14 cellular contexts compared by ENCODE assay signal in genomic region chr14:105465209-105466031, GRCh38. TPM values are rescaled to one million over a fixed set of nuclear protein-coding genes. Genes with fewer than 3 reads are reported as not detected.
A peak's percentile ranks its signal among the peaks of the same experiment; 100 is the strongest.
DNase-seq lines count a peak whose midpoint lies in the region; ATAC-seq, FAIRE-seq and TF ChIP-seq lines count a peak whose summit lies in the region.
"Had no signal": no experiment of that assay in that cellular context is flagged by ENCODE, and none has a peak within 500 bp of the region (broad histone marks: within the 10 kb centered on the region; RNA-seq: fewer than 3 reads in every experiment).

No MANE protein-coding gene starts in this region.

- H3K4me3 ChIP-seq in A673 (ENCODE audit: low read depth, low read length, poor library complexity, severe bottlenecking), result no peak overlapping the region
- H3K4me3 ChIP-seq in SJCRH30, result no peak overlapping the region
- H3K4me3 ChIP-seq in left ventricle myocardium inferior, result peak overlapping the region; percentile 92
- H3K4me3 ChIP-seq in testis, result no peak overlapping the region
- H3K4me3 ChIP-seq: adrenal gland had no signal

- in situ Hi-C loops in GM13977 (cut with MboI; ENCODE audit: low pct_unique_long_range_greater_than_20kb, low sequenced_read_pairs, unreplicated experiment), result no loop called here

- peak overlapping the region; percentile 22 for H3K27ac ChIP-seq in A673 (ENCODE audit: low read depth, low read length, poor library complexity, severe bottlenecking)
- peak overlapping the region; percentile 59 for H3K27ac ChIP-seq in SJCRH30
- peak overlapping the region; percentile 100 for H3K27ac ChIP-seq in left ventricle myocardium inferior (replicated peaks)
- no peak overlapping the region for H3K27ac ChIP-seq in testis
- H3K27ac ChIP-seq: adrenal gland, WERI-Rb-1 had no signal

- peak; percentile 85 for DNase-seq in A673 (ENCODE audit: low spot score)
- peak; percentile 46 for DNase-seq in HT-29 (ENCODE audit: low spot score)
- peak; percentile 86 to 90 for DNase-seq in SJCRH30
- DNase-seq in left ventricle myocardium inferior, result peak; percentile 71
- no peak for DNase-seq in GM13977 (ENCODE audit: low spot score)
- DNase-seq in GM19239 (ENCODE audit: insufficient read length, low spot score), result no peak
- no peak for DNase-seq in testis
- DNase-seq: activated T-cell treated with anti-CD3 and anti-CD28 coated beads for 4 hours; adrenal gland; effector memory CD4-positive, alpha-beta T cell; Karpas-422; NCI-H226; WERI-Rb-1 had no signal

- no peaks in the 10 kb centered on the region for H3K27me3 ChIP-seq in A673 (replicated peaks; ENCODE audit: insufficient read depth, low read depth, low read length, poor library complexity)
- no peaks in the 10 kb centered on the region for H3K27me3 ChIP-seq in SJCRH30
- no peaks in the 10 kb centered on the region for H3K27me3 ChIP-seq in left ventricle myocardium inferior (ENCODE audit: low read depth)
- no peaks in the 10 kb centered on the region for H3K27me3 ChIP-seq in testis
- H3K27me3 ChIP-seq: adrenal gland had no signal

- no peak for FAIRE-seq in GM19239 (lab: Jason Lieb, UNC)

- CTCF ChIA-PET in A673 (lab: Charles Lee), result no interaction called here

- TF ChIP-seq POLR2A in testis (IDR thresholded peaks at IDR 0.05), result no peak

- intact Hi-C loops in A673 (cut with micrococcal nuclease; ENCODE audit: unreplicated experiment) (no loop called here), left ventricle myocardium inferior (cut with micrococcal nuclease) (no loop called here), testis (cut with DNase I; ENCODE audit: low total_unique reads) (no loop called here)

- BruUV-seq in A673 (replicated peaks; lab: Mats Ljungman, UMichigan), result no TSS peak

- H3K9me3 ChIP-seq in A673 (ENCODE audit: low read depth, low read length, poor library complexity, severe bottlenecking) (no peaks in the 10 kb centered on the region), SJCRH30 (replicated peaks) (no peaks in the 10 kb centered on the region), left ventricle myocardium inferior (replicated peaks) (no peaks in the 10 kb centered on the region), testis (no peaks in the 10 kb centered on the region)
- H3K9me3 ChIP-seq: adrenal gland had no signal

- no peak for ATAC-seq in GM21528 (IDR thresholded peaks at IDR 0.05; ENCODE audit: low FRiP score, unreplicated experiment)

- peaks cover 26% of the 10 kb centered on the region for H3K4me1 ChIP-seq in A673 (ENCODE audit: insufficient read depth, low read length, poor library complexity, severe bottlenecking)
- peaks cover 18% of the 10 kb centered on the region for H3K4me1 ChIP-seq in SJCRH30
- H3K4me1 ChIP-seq in left ventricle myocardium inferior, result peaks cover 68% of the 10 kb centered on the region
- peaks cover 8% of the 10 kb centered on the region for H3K4me1 ChIP-seq in testis

- WGBS in testis, 2 donors, result 81 to 83% methylated on average over 11 to 20 of the region's 20 CpGs

- TF ChIP-seq CTCF in A673 (conservative IDR thresholded peaks at IDR 0.05; ENCODE audit: low read depth, low read length) (no peak), left ventricle myocardium inferior (IDR thresholded peaks at IDR 0.05; ENCODE audit: borderline replicate concordance) (no peak), GM13977 (IDR thresholded peaks at IDR 0.05; ENCODE audit: extremely low read depth, insufficient read depth, missing control alignments) (no peak), testis (IDR thresholded peaks at IDR 0.05) (no peak)

- H3K36me3 ChIP-seq in A673 (ENCODE audit: insufficient read depth, low read length, poor library complexity, severe bottlenecking) (peaks cover 60% of the 10 kb centered on the region), SJCRH30 (peaks cover 58% of the 10 kb centered on the region), left ventricle myocardium inferior (peaks cover 49% of the 10 kb centered on the region), testis (ENCODE audit: low read depth, missing control alignments) (no peaks in the 10 kb centered on the region)

- POLR2A ChIA-PET in A673 (lab: Charles Lee; ENCODE audit: low non-redundant PET), result interaction anchor here (0.6 kb wide), 1 partner anchor 680 kb away, joined by 3 read pairs; no protein-coding TSS in a partner anchor

RNA-seq across cellular contexts. Expression of gene CRIP2, which starts 9.2 kb away (rescaled TPM):
- 154 and 192 TPM in 2 replicates for total RNA-seq in A673 (2021)
- total RNA-seq in HT-29 (2014; rRNA removed; shearing (Covaris generic)), result 267 and 274 TPM in 2 replicates
- total RNA-seq in SJCRH30 (2014; rRNA removed; shearing (Covaris generic)), result 68.2 and 71.7 TPM in 2 replicates
- total RNA-seq in left ventricle myocardium inferior, result 1,068 TPM
- total RNA-seq in testis, result 100 to 1,000 TPM; 114 to 159 TPM
- polyA plus RNA-seq in testis (ENCODE audit: insufficient read depth, low read depth, low replicate concordance), result 121 TPM

RNA-seq across cellular contexts. Expression of gene CRIP1, which starts 21.3 kb away (rescaled TPM):
- 42.4 and 47.7 TPM in 2 replicates for total RNA-seq in A673 (2021)
- total RNA-seq in HT-29 (2014; rRNA removed; shearing (Covaris generic)), result 667 and 791 TPM in 2 replicates
- total RNA-seq in SJCRH30 (2014; rRNA removed; shearing (Covaris generic)), result 0.14 TPM in 1 of 2 replicates, not detected in the other
- total RNA-seq in left ventricle myocardium inferior, result 65.9 TPM
- total RNA-seq in testis, result 1 to 10 TPM; 3.0 to 4.4 TPM
- polyA plus RNA-seq in testis (ENCODE audit: insufficient read depth, low read depth, low replicate concordance), result 154 TPM

RNA-seq across cellular contexts. Expression of gene TEDC1, which starts 25.6 kb away (rescaled TPM):
- total RNA-seq in A673 (2021), result 34.0 and 48.0 TPM in 2 replicates
- total RNA-seq in HT-29 (2014; rRNA removed; shearing (Covaris generic)), result 112 and 140 TPM in 2 replicates
- 30.9 and 37.4 TPM in 2 replicates for total RNA-seq in SJCRH30 (2014; rRNA removed; shearing (Covaris generic))
- 4.0 TPM for total RNA-seq in left ventricle myocardium inferior
- 10 to 100 TPM; 16.4 to 16.7 TPM for total RNA-seq in testis
- 8.8 TPM for polyA plus RNA-seq in testis (ENCODE audit: insufficient read depth, low read depth, low replicate concordance)

RNA-seq across cellular contexts. Expression of gene MTA1, which starts 45.8 kb away (rescaled TPM):
- total RNA-seq in A673 (2021), result 238 and 250 TPM in 2 replicates
- total RNA-seq in HT-29 (2014; rRNA removed; shearing (Covaris generic)), result 120 and 136 TPM in 2 replicates
- total RNA-seq in SJCRH30 (2014; rRNA removed; shearing (Covaris generic)), result 91.7 and 117 TPM in 2 replicates
- 192 TPM for total RNA-seq in left ventricle myocardium inferior
- total RNA-seq in testis, result 100 to 1,000 TPM; 118 to 120 TPM
- polyA plus RNA-seq in testis (ENCODE audit: insufficient read depth, low read depth, low replicate concordance), result 135 TPM

Comparison
In these comparisons a context has a peak if more than half of its experiments do, and no peak if none do; other contexts are left out.
1. DNase-seq: peak in A673 (single experiment), HT-29 (single experiment), SJCRH30 (2 of 2) and left ventricle myocardium inferior (single experiment); none in GM13977 (single experiment), GM19239 (single experiment) and testis (single experiment).
2. H3K27ac ChIP-seq: peak in A673 (single experiment), SJCRH30 (single experiment) and left ventricle myocardium inferior (single experiment); none in testis (0 of 2).